In genomic region chr2:217940261-217941220, GRCh38 we compare ENCODE assay signal across 2 cellular contexts.
TF ChIP-seq lines count a peak whose summit lies in the region.

No MANE protein-coding gene starts in this region.

TF ChIP-seq in A549, 52 proteins besides CTCF, POLR2A, EP300 and RAD21 (continued from another document):
- TF ChIP-seq ATOH8 (CRISPR knock-in tag; IDR thresholded peaks at IDR 0.05; ENCODE audit: low read depth) (no peak), CHD2 (IDR thresholded peaks at IDR 0.05; ENCODE audit: low read length, partially characterized antibody) (no peak)

TF ChIP-seq in HepG2, 621 proteins besides CTCF, POLR2A, EP300 and RAD21:
- TF ChIP-seq ZNF407 (CRISPR knock-in tag; IDR thresholded peaks at IDR 0.05; ENCODE audit: not compliant biosample characterization) = no peak
- TF ChIP-seq MXD4 (CRISPR knock-in tag; IDR thresholded peaks at IDR 0.05) = no peak
- no peak for TF ChIP-seq HMGXB4 (CRISPR knock-in tag; IDR thresholded peaks at IDR 0.05; ENCODE audit: borderline replicate concordance in 1 of 2, low read depth in 1 of 2)
- TF ChIP-seq PHF20 (CRISPR knock-in tag; IDR thresholded peaks at IDR 0.05) = no peak
- TF ChIP-seq SIN3A (IDR thresholded peaks at IDR 0.05; ENCODE audit: borderline replicate concordance, low read depth, low read length) = no peak
- TF ChIP-seq NR2C2 (CRISPR knock-in tag; IDR thresholded peaks at IDR 0.05; ENCODE audit: borderline replicate concordance) = no peak
- no peak for TF ChIP-seq CEBPB (IDR thresholded peaks at IDR 0.05; ENCODE audit: borderline replicate concordance, low read depth, low read length)
- no peak for TF ChIP-seq HNRNPH1 (optimal IDR thresholded peaks at IDR 0.05; ENCODE audit: low read depth, low read length)
- no peak for TF ChIP-seq TSC22D2 (CRISPR knock-in tag; IDR thresholded peaks at IDR 0.05; ENCODE audit: borderline replicate concordance)
- no peak for TF ChIP-seq POLR2AphosphoS2 (IDR thresholded peaks at IDR 0.05; ENCODE audit: low read depth, low read length)
- TF ChIP-seq, protein P1, sequence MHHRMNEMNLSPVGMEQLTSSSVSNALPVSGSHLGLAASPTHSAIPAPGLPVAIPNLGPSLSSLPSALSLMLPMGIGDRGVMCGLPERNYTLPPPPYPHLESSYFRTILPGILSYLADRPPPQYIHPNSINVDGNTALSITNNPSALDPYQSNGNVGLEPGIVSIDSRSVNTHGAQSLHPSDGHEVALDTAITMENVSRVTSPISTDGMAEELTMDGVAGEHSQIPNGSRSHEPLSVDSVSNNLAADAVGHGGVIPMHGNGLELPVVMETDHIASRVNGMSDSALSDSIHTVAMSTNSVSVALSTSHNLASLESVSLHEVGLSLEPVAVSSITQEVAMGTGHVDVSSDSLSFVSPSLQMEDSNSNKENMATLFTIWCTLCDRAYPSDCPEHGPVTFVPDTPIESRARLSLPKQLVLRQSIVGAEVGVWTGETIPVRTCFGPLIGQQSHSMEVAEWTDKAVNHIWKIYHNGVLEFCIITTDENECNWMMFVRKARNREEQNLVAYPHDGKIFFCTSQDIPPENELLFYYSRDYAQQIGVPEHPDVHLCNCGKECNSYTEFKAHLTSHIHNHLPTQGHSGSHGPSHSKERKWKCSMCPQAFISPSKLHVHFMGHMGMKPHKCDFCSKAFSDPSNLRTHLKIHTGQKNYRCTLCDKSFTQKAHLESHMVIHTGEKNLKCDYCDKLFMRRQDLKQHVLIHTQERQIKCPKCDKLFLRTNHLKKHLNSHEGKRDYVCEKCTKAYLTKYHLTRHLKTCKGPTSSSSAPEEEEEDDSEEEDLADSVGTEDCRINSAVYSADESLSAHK (CRISPR knock-in tag; IDR thresholded peaks at IDR 0.05; ENCODE audit: borderline replicate concordance) = no peak
- no peak for TF ChIP-seq MAF1 (CRISPR knock-in tag; IDR thresholded peaks at IDR 0.05; ENCODE audit: borderline replicate concordance)
- no peak for TF ChIP-seq ZNF678 (CRISPR knock-in tag; IDR thresholded peaks at IDR 0.05)
